ENCODE assay signal across 8 cellular contexts in the genomic region with DNA sequence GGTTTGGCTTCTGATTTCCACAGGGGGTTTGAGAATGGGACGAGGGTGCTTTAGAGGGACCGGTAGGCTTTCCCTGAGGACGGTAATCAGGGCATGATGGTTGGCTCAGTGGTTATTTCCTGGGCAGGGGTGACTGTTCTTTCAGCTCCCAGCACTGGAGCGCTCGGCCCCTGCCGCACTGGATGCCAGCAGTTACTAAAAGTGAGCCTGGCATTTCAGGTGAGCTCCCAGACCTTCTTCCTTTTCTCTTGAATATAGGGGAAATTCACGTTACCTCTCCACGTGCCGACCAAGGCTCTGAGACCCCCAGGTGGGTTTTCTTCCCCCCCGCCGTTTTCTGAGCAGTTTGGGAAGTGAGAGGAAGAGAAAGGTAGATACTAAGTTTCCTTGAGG. TPM values are rescaled to one million over a fixed set of nuclear protein-coding genes. Genes with fewer than 3 reads are reported as not detected.
DNase-seq lines count a peak whose midpoint lies in the region; TF ChIP-seq lines count a peak whose summit lies in the region.

No MANE protein-coding gene starts in this region.

- H3K4me3 ChIP-seq in kidney epithelial cell (ENCODE audit: low read depth, low read length) (peak overlapping the region; percentile 72), testis (peak overlapping the region; percentile 76 to 99)

- H3K27me3 ChIP-seq in kidney epithelial cell (ENCODE audit: control insufficient read depth, insufficient read depth, low read length) (no peaks in the 10 kb centered on the region), testis (no peaks in the 10 kb centered on the region)

- TF ChIP-seq CTCF in kidney epithelial cell (IDR thresholded peaks at IDR 0.05; ENCODE audit: insufficient read depth, low read length, poor library complexity, severe bottlenecking) = no peak
- TF ChIP-seq CTCF in testis (IDR thresholded peaks at IDR 0.05) = no peak

- H3K4me3 Mint-ChIP-seq in activated CD4-positive, alpha-beta T cell treated with anti-CD3 and anti-CD28 coated beads, Interleukin-2, amount 10 ng/mL, durations not matched to agents 24 days and 14 days = peak overlapping the region; percentile 93
- peak overlapping the region; percentile 86 for H3K4me3 Mint-ChIP-seq in activated naive CD8-positive, alpha-beta T cell treated with anti-CD3 and anti-CD28 coated beads for 36 hours

- peaks cover 20% of the 10 kb centered on the region for H3K4me1 ChIP-seq in testis

- H3K36me3 ChIP-seq in kidney epithelial cell (ENCODE audit: control insufficient read depth, insufficient read depth, low read length) (no peaks in the 10 kb centered on the region), testis (ENCODE audit: low read depth, missing control alignments) (no peaks in the 10 kb centered on the region)

- H3K27me3 Mint-ChIP-seq in activated CD4-positive, alpha-beta T cell treated with anti-CD3 and anti-CD28 coated beads, Interleukin-2, amount 10 ng/mL, durations not matched to agents 24 days and 14 days = no peaks in the 10 kb centered on the region
- no peaks in the 10 kb centered on the region for H3K27me3 Mint-ChIP-seq in activated naive CD8-positive, alpha-beta T cell treated with anti-CD3 and anti-CD28 coated beads for 36 hours

- WGBS in testis, 2 donors = 3 to 20% methylated on average over 6 to 11 of the region's 11 CpGs

- H3K27ac Mint-ChIP-seq in activated CD4-positive, alpha-beta T cell treated with anti-CD3 and anti-CD28 coated beads, Interleukin-2, amount 10 ng/mL, durations not matched to agents 24 days and 14 days = peak overlapping the region; percentile 93
- H3K27ac Mint-ChIP-seq in activated naive CD8-positive, alpha-beta T cell treated with anti-CD3 and anti-CD28 coated beads for 36 hours = peak overlapping the region; percentile 88

- intact Hi-C loops in activated CD4-positive, alpha-beta T cell treated with anti-CD3 and anti-CD28 coated beads, Interleukin-2, amount 10 ng/mL, durations not matched to agents 24 days and 14 days (cut with micrococcal nuclease) = loop anchor here (5.0 kb wide), 1 partner anchor 385 kb away; a partner anchor contains a TSS
- intact Hi-C loops in testis (cut with DNase I; ENCODE audit: low total_unique reads) = loop anchor here (5.0 kb wide), 1 partner anchor 170 kb away; a partner anchor contains a TSS

- no peak for DNase-seq in activated CD4-positive, alpha-beta T cell treated with anti-CD3 and anti-CD28 coated beads, Interleukin-2, amount 10 ng/mL, durations not matched to agents 24 days and 14 days
- no peak for DNase-seq in activated CD4-positive, alpha-beta T cell treated with anti-CD3 and anti-CD28 coated beads for 4 hours
- DNase-seq in activated naive CD8-positive, alpha-beta T cell treated with anti-CD3 and anti-CD28 coated beads for 36 hours = no peak
- no peak for DNase-seq in kidney epithelial cell (ENCODE audit: low read depth)
- no peak for DNase-seq in testis
- no peak for DNase-seq in DMS 273 (lab: John Stamatoyannopoulos, UW; ENCODE audit: unreplicated experiment)
- DNase-seq in NCI-H748 treated with DMSO at 0.1 percent for 48 hours (lab: John Stamatoyannopoulos, UW) = no peak
- DNase-seq in NCI-H82 treated with DMSO at 0.1 percent for 48 hours (lab: John Stamatoyannopoulos, UW; ENCODE audit: unreplicated experiment) = no peak

- peaks cover 67% of the 10 kb centered on the region for H3K4me1 Mint-ChIP-seq in activated CD4-positive, alpha-beta T cell treated with anti-CD3 and anti-CD28 coated beads, Interleukin-2, amount 10 ng/mL, durations not matched to agents 24 days and 14 days
- H3K4me1 Mint-ChIP-seq in activated naive CD8-positive, alpha-beta T cell treated with anti-CD3 and anti-CD28 coated beads for 36 hours = peaks cover 63% of the 10 kb centered on the region

- no peaks in the 10 kb centered on the region for H3K9me3 ChIP-seq in testis

- H3K27ac ChIP-seq in testis = peak overlapping the region; percentile 83 to 92

- TF ChIP-seq POLR2A in testis (IDR thresholded peaks at IDR 0.05) = no peak

- peaks cover 23% of the 10 kb centered on the region for H3K36me3 Mint-ChIP-seq in activated CD4-positive, alpha-beta T cell treated with anti-CD3 and anti-CD28 coated beads, Interleukin-2, amount 10 ng/mL, durations not matched to agents 24 days and 14 days (ENCODE audit: low read depth)
- peaks cover 18% of the 10 kb centered on the region for H3K36me3 Mint-ChIP-seq in activated naive CD8-positive, alpha-beta T cell treated with anti-CD3 and anti-CD28 coated beads for 36 hours

- peaks cover 3% of the 10 kb centered on the region for H3K9me3 Mint-ChIP-seq in activated CD4-positive, alpha-beta T cell treated with anti-CD3 and anti-CD28 coated beads, Interleukin-2, amount 10 ng/mL, durations not matched to agents 24 days and 14 days
- H3K9me3 Mint-ChIP-seq in activated naive CD8-positive, alpha-beta T cell treated with anti-CD3 and anti-CD28 coated beads for 36 hours = no peaks in the 10 kb centered on the region

RNA-seq across cellular contexts. Expression of a gene that starts 1.0 kb away (rescaled TPM):
- total RNA-seq in activated CD4-positive, alpha-beta T cell treated with anti-CD3 and anti-CD28 coated beads, Interleukin-2, amount 10 ng/mL, durations not matched to agents 24 days and 14 days = 45.6 and 47.0 TPM in 2 replicates
- 10 to 100 TPM; 37.1 to 39.5 TPM for total RNA-seq in activated naive CD8-positive, alpha-beta T cell treated with anti-CD3 and anti-CD28 coated beads for 36 hours
- 75.7 and 78.1 TPM in 2 replicates for total RNA-seq in kidney epithelial cell
- total RNA-seq in testis = 100 to 1,000 TPM; 241 to 251 TPM
- 252 TPM for polyA plus RNA-seq in testis (ENCODE audit: insufficient read depth, low read depth, low replicate concordance)

RNA-seq across cellular contexts. Expression of a gene that starts 34.8 kb away (rescaled TPM):
- 0.24 and 0.86 TPM in 2 replicates for total RNA-seq in activated CD4-positive, alpha-beta T cell treated with anti-CD3 and anti-CD28 coated beads, Interleukin-2, amount 10 ng/mL, durations not matched to agents 24 days and 14 days
- under 1 TPM; 0.37 to 0.46 TPM for total RNA-seq in activated naive CD8-positive, alpha-beta T cell treated with anti-CD3 and anti-CD28 coated beads for 36 hours
- total RNA-seq in kidney epithelial cell (not detected in 2 replicates), testis (10 to 100 TPM; 16.9 to 34.7 TPM)
- polyA plus RNA-seq in testis (ENCODE audit: insufficient read depth, low read depth, low replicate concordance) = 10.7 TPM
